Comparison of ENCODE assay signal across 1 cellular context in genomic region chr10:103204353-103205255, GRCh38.
TF ChIP-seq lines count a peak whose summit lies in the region.

No MANE protein-coding gene starts in this region.

TF ChIP-seq in HepG2, 621 proteins besides CTCF, POLR2A, EP300 and RAD21 (continued from another document and continues in another):
- TF ChIP-seq ZNF281 (CRISPR knock-in tag; IDR thresholded peaks at IDR 0.05; ENCODE audit: borderline replicate concordance) = no peak
- TF ChIP-seq FOXA1 (IDR thresholded peaks at IDR 0.05) = no peak
- TF ChIP-seq FOXA1 (CRISPR knock-in tag; IDR thresholded peaks at IDR 0.05) = 0 out of 2 replicates have a peak, but pooled peaks have one; percentile 14
- TF ChIP-seq CHD2 (IDR thresholded peaks at IDR 0.05; ENCODE audit: low read depth, low read length) = no peak
- TF ChIP-seq, protein P1, sequence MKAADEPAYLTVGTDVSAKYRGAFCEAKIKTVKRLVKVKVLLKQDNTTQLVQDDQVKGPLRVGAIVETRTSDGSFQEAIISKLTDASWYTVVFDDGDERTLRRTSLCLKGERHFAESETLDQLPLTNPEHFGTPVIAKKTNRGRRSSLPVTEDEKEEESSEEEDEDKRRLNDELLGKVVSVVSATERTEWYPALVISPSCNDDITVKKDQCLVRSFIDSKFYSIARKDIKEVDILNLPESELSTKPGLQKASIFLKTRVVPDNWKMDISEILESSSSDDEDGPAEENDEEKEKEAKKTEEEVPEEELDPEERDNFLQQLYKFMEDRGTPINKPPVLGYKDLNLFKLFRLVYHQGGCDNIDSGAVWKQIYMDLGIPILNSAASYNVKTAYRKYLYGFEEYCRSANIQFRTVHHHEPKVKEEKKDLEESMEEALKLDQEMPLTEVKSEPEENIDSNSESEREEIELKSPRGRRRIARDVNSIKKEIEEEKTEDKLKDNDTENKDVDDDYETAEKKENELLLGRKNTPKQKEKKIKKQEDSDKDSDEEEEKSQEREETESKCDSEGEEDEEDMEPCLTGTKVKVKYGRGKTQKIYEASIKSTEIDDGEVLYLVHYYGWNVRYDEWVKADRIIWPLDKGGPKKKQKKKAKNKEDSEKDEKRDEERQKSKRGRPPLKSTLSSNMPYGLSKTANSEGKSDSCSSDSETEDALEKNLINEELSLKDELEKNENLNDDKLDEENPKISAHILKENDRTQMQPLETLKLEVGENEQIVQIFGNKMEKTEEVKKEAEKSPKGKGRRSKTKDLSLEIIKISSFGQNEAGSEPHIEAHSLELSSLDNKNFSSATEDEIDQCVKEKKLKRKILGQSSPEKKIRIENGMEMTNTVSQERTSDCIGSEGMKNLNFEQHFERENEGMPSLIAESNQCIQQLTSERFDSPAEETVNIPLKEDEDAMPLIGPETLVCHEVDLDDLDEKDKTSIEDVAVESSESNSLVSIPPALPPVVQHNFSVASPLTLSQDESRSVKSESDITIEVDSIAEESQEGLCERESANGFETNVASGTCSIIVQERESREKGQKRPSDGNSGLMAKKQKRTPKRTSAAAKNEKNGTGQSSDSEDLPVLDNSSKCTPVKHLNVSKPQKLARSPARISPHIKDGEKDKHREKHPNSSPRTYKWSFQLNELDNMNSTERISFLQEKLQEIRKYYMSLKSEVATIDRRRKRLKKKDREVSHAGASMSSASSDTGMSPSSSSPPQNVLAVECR (CRISPR knock-in tag; IDR thresholded peaks at IDR 0.05; ENCODE audit: borderline replicate concordance) = peak; percentile 71
- TF ChIP-seq ZFYVE20 (CRISPR knock-in tag; IDR thresholded peaks at IDR 0.05; ENCODE audit: borderline replicate concordance, low read depth) = no peak
- no peak; the same call in 1 of the 2 replicates for TF ChIP-seq HOXA3 (CRISPR knock-in tag; IDR thresholded peaks at IDR 0.05)
- no peak for TF ChIP-seq ZNF747 (CRISPR knock-in tag; IDR thresholded peaks at IDR 0.05; ENCODE audit: borderline replicate concordance)
- TF ChIP-seq GATA4 (IDR thresholded peaks at IDR 0.05; ENCODE audit: borderline replicate concordance, low read depth) = no peak
- TF ChIP-seq SPEN (CRISPR knock-in tag; IDR thresholded peaks at IDR 0.05; ENCODE audit: low read depth) = no peak
- TF ChIP-seq PCBP2 (optimal IDR thresholded peaks at IDR 0.05; ENCODE audit: low read depth, low read length, poor library complexity, severe bottlenecking) = no peak
- TF ChIP-seq NR2C2 (CRISPR knock-in tag; IDR thresholded peaks at IDR 0.05; ENCODE audit: borderline replicate concordance) = no peak
- TF ChIP-seq ZNF773 (CRISPR knock-in tag; IDR thresholded peaks at IDR 0.05; ENCODE audit: borderline replicate concordance) = no peak
- TF ChIP-seq SOX13 (IDR thresholded peaks at IDR 0.05) = no peak
- no peak; a peak in 1 of 4 replicates for TF ChIP-seq SOX13 (CRISPR knock-in tag; conservative IDR thresholded peaks at IDR 0.05 in 1 of 2, IDR thresholded peaks at IDR 0.05 in 1 of 2)
- TF ChIP-seq POLR2G (IDR thresholded peaks at IDR 0.05; ENCODE audit: low read depth, low read length) = no peak
- TF ChIP-seq ONECUT2 (CRISPR knock-in tag; IDR thresholded peaks at IDR 0.05) = peak; percentile 90
- no peak; the same call in 1 of the 2 replicates for TF ChIP-seq TBX2 (CRISPR knock-in tag; IDR thresholded peaks at IDR 0.05; ENCODE audit: borderline replicate concordance)
- TF ChIP-seq ZNF777 (CRISPR knock-in tag; IDR thresholded peaks at IDR 0.05) = no peak
- TF ChIP-seq HMGA1 (CRISPR knock-in tag; conservative IDR thresholded peaks at IDR 0.05) = no peak
- no peak for TF ChIP-seq GTF2F1 (IDR thresholded peaks at IDR 0.05; ENCODE audit: low read length)
- TF ChIP-seq ZNF724P (CRISPR knock-in tag; IDR thresholded peaks at IDR 0.05; ENCODE audit: borderline replicate concordance) = no peak
- no peak for TF ChIP-seq PLSCR1 (CRISPR knock-in tag; IDR thresholded peaks at IDR 0.05; ENCODE audit: borderline replicate concordance)
- no peak for TF ChIP-seq LRRFIP1 (CRISPR knock-in tag; conservative IDR thresholded peaks at IDR 0.05)
- TF ChIP-seq, protein P2, sequence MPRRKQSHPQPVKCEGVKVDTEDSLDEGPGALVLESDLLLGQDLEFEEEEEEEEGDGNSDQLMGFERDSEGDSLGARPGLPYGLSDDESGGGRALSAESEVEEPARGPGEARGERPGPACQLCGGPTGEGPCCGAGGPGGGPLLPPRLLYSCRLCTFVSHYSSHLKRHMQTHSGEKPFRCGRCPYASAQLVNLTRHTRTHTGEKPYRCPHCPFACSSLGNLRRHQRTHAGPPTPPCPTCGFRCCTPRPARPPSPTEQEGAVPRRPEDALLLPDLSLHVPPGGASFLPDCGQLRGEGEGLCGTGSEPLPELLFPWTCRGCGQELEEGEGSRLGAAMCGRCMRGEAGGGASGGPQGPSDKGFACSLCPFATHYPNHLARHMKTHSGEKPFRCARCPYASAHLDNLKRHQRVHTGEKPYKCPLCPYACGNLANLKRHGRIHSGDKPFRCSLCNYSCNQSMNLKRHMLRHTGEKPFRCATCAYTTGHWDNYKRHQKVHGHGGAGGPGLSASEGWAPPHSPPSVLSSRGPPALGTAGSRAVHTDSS (CRISPR knock-in tag; conservative IDR thresholded peaks at IDR 0.05) = no peak
- TF ChIP-seq HOXA7 (CRISPR knock-in tag; IDR thresholded peaks at IDR 0.05) = no peak
- no peak for TF ChIP-seq MEIS2 (CRISPR knock-in tag; IDR thresholded peaks at IDR 0.05)
- no peak for TF ChIP-seq TRIM24 (CRISPR knock-in tag; IDR thresholded peaks at IDR 0.05)
- no peak for TF ChIP-seq MEF2D (CRISPR knock-in tag; IDR thresholded peaks at IDR 0.05)
- TF ChIP-seq AGO1 (IDR thresholded peaks at IDR 0.05; ENCODE audit: low read depth, low read length, poor library complexity, severe bottlenecking) = no peak
- TF ChIP-seq SKI (IDR thresholded peaks at IDR 0.05; ENCODE audit: partially characterized antibody) = peak; percentile 91
- TF ChIP-seq NFYB (CRISPR knock-in tag; IDR thresholded peaks at IDR 0.05) = peak; percentile 61
- TF ChIP-seq, protein P3, sequence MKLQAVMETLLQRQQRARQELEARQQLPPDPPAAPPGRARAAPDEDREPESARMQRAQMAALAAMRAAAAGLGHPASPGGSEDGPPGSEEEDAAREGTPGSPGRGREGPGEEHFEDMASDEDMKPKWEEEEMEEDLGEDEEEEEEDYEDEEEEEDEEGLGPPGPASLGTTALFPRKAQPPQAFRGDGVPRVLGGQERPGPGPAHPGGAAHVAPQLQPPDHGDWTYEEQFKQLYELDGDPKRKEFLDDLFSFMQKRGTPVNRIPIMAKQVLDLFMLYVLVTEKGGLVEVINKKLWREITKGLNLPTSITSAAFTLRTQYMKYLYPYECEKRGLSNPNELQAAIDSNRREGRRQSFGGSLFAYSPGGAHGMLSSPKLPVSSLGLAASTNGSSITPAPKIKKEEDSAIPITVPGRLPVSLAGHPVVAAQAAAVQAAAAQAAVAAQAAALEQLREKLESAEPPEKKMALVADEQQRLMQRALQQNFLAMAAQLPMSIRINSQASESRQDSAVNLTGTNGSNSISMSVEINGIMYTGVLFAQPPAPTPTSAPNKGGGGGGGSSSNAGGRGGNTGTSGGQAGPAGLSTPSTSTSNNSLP (IDR thresholded peaks at IDR 0.05; ENCODE audit: low read depth, low read length) = peak; percentile 64
- TF ChIP-seq ZBTB38 (CRISPR knock-in tag; IDR thresholded peaks at IDR 0.05) = no peak
- no peak for TF ChIP-seq JDP2 (CRISPR knock-in tag; IDR thresholded peaks at IDR 0.05; ENCODE audit: borderline replicate concordance)
- no peak for TF ChIP-seq ZNF891 (CRISPR knock-in tag; IDR thresholded peaks at IDR 0.05)
- TF ChIP-seq, protein P4, sequence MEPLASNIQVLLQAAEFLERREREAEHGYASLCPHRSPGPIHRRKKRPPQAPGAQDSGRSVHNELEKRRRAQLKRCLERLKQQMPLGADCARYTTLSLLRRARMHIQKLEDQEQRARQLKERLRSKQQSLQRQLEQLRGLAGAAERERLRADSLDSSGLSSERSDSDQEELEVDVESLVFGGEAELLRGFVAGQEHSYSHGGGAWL (CRISPR knock-in tag; IDR thresholded peaks at IDR 0.05) = no peak
- no peak for TF ChIP-seq IRF9 (CRISPR knock-in tag; IDR thresholded peaks at IDR 0.05; ENCODE audit: borderline replicate concordance)
- TF ChIP-seq KAT2B (IDR thresholded peaks at IDR 0.05; ENCODE audit: borderline replicate concordance, low read depth, low read length) = peak; percentile 75
- TF ChIP-seq PRMT3 (CRISPR knock-in tag; IDR thresholded peaks at IDR 0.05; ENCODE audit: borderline replicate concordance, low read depth) = no peak
- TF ChIP-seq LCORL (IDR thresholded peaks at IDR 0.05) = no peak
- TF ChIP-seq LCORL (CRISPR knock-in tag; IDR thresholded peaks at IDR 0.05) = no peak
- TF ChIP-seq ZNF616 (CRISPR knock-in tag; IDR thresholded peaks at IDR 0.05; ENCODE audit: low read depth) = no peak
- TF ChIP-seq ZFP1 (CRISPR knock-in tag; IDR thresholded peaks at IDR 0.05) = no peak
- no peak for TF ChIP-seq ZNF761 (CRISPR knock-in tag; conservative IDR thresholded peaks at IDR 0.05)
- no peak for TF ChIP-seq ZNF713 (CRISPR knock-in tag; IDR thresholded peaks at IDR 0.05)
- peak; percentile 69 for TF ChIP-seq MAFF (IDR thresholded peaks at IDR 0.05; ENCODE audit: low read depth, low read length)
- no peak for TF ChIP-seq ZNF720 (CRISPR knock-in tag; IDR thresholded peaks at IDR 0.05)
- TF ChIP-seq SIX1 (CRISPR knock-in tag; IDR thresholded peaks at IDR 0.05; ENCODE audit: borderline replicate concordance) = no peak
- no peak for TF ChIP-seq AHR (CRISPR knock-in tag; IDR thresholded peaks at IDR 0.05)
